ENCODE assay signal across 23 cellular contexts in genomic region chr13:96490590-96490989, GRCh38.
"Had no signal": no experiment of that assay in that cellular context is flagged by ENCODE, and none has a peak within 500 bp of the region (broad histone marks: within the 10 kb centered on the region; RNA-seq: fewer than 3 reads in every experiment).

No MANE protein-coding gene starts in this region.

- H3K4me1 Mint-ChIP-seq: IgD-negative memory B cell had no signal

- H3K4me1 ChIP-seq: SJSA1 had no signal

- H3K36me3 Mint-ChIP-seq: IgD-negative memory B cell had no signal

- ATAC-seq: K562 had no signal

- H3K36me3 ChIP-seq: SJSA1 had no signal

- H3K4me3 ChIP-seq: K562, SJSA1, SK-N-MC had no signal

- H3K27ac ChIP-seq: HL-60, KMS-11, SJSA1, SK-N-MC had no signal

- H3K9me3 ChIP-seq: SJSA1 had no signal

- H3K4me3 Mint-ChIP-seq: IgD-negative memory B cell had no signal

- FAIRE-seq: HTR-8/SVneo, K562, RCC 7860 had no signal

- H3K27me3 Mint-ChIP-seq: IgD-negative memory B cell had no signal

- H3K27ac Mint-ChIP-seq: IgD-negative memory B cell had no signal

- DNase-seq: Kasumi-1, MM.1S, NCI-H1092 treated with DMSO at 0.1 percent for 48 hours, NCI-H1436, NCI-H2029 treated with DMSO at 0.1 percent for 48 hours, NCI-H2171, NCI-H226, NCI-H446, NCI-H510A, NCI-H524 treated with DMSO at 0.1 percent for 48 hours, NCI-H69, NCI-H774, Right ventricle myocardium superior, RPMI8226, SIG-M5 had no signal
